8 cellular contexts compared by ENCODE assay signal in genomic region chrX:69503835-69504625, GRCh38. TPM values are rescaled to one million over a fixed set of nuclear protein-coding genes. Genes with fewer than 3 reads are reported as not detected.
DNase-seq lines count a peak whose midpoint lies in the region; ATAC-seq and TF ChIP-seq lines count a peak whose summit lies in the region.

NALF2 (plus strand) TSS chrX:69504326; CDS start chrX:69505283, 957 bp downstream.

- H3K27me3 ChIP-seq in adipocyte (replicated peaks; ENCODE audit: control insufficient read depth, insufficient read depth, low read length) (peaks cover 50% of the 10 kb centered on the region), left ventricle myocardium inferior (ENCODE audit: low read depth) (peaks cover 19% of the 10 kb centered on the region)

- no peak for TF ChIP-seq CTCF in GM20000 (IDR thresholded peaks at IDR 0.05; ENCODE audit: extremely low read depth, missing control alignments)
- TF ChIP-seq CTCF in left ventricle myocardium inferior (IDR thresholded peaks at IDR 0.05; ENCODE audit: borderline replicate concordance), result no peak

- no peaks in the 10 kb centered on the region for H3K36me3 ChIP-seq in adipocyte (ENCODE audit: control insufficient read depth, insufficient read depth, low read length, severe bottlenecking)
- no peaks in the 10 kb centered on the region for H3K36me3 ChIP-seq in left ventricle myocardium inferior

- H3K27ac ChIP-seq in left ventricle myocardium inferior (replicated peaks), result peak within 1 kb of the TSS; percentile 87

- H3K9ac ChIP-seq in adipocyte (ENCODE audit: low read length), result no peak within 1 kb of the TSS

- H3K4me1 ChIP-seq in adipocyte (ENCODE audit: control insufficient read depth, insufficient read depth, low read length) (no peaks in the 10 kb centered on the region), left ventricle myocardium inferior (peaks cover 10% of the 10 kb centered on the region)

- peak within 1 kb of the TSS; percentile 60 for H3K4me3 ChIP-seq in adipocyte (ENCODE audit: low read length)
- peak within 1 kb of the TSS; percentile 69 for H3K4me3 ChIP-seq in left ventricle myocardium inferior

- ATAC-seq in GM19328 (IDR thresholded peaks at IDR 0.05; ENCODE audit: unreplicated experiment), result no peak

- intact Hi-C loops in left ventricle myocardium inferior (cut with micrococcal nuclease), result no loop called here
- intact Hi-C loops in posterior cingulate gyrus (cut with DNase I), result loop anchor here (5.0 kb wide), 1 partner anchor 113 kb away; the partner anchor contains the start of gene EDA

- H3K9me3 ChIP-seq in adipocyte (ENCODE audit: control insufficient read depth, low read length) (peaks cover 27% of the 10 kb centered on the region), left ventricle myocardium inferior (replicated peaks) (no peaks in the 10 kb centered on the region)

- DNase-seq in 8988T (peak; percentile 54), GM20000 (ENCODE audit: low spot score) (peak; percentile 31), NCI-H446 treated with DMSO at 0.1 percent for 48 hours (lab: John Stamatoyannopoulos, UW) (peak; percentile 58), adipocyte (ENCODE audit: low read depth) (peak; percentile 38), left ventricle myocardium inferior (peak; percentile 49), posterior cingulate gyrus (peak in 7 of 10 donors; percentile 19 to 89 (median 38)), NOMO-1 treated with dmso at 0.1 percent for 144 hours (lab: John Stamatoyannopoulos, UW; ENCODE audit: unreplicated experiment) (no peak)

RNA-seq across cellular contexts. Expression of gene NALF2, which starts in this region (rescaled TPM):
- total RNA-seq in left ventricle myocardium inferior, result 26.1 TPM
